22 cellular contexts compared by ENCODE assay signal in genomic region chr2:162182395-162182794, GRCh38. TPM values are rescaled to one million over a fixed set of nuclear protein-coding genes. Genes with fewer than 3 reads are reported as not detected.
DNase-seq lines count a peak whose midpoint lies in the region; ATAC-seq and TF ChIP-seq lines count a peak whose summit lies in the region.
"Had no signal": no experiment of that assay in that cellular context is flagged by ENCODE, and none has a peak within 500 bp of the region (broad histone marks: within the 10 kb centered on the region; RNA-seq: fewer than 3 reads in every experiment).

No MANE protein-coding gene starts in this region.

- no peaks in the 10 kb centered on the region for H4K20me1 ChIP-seq in GM23338 (replicated peaks; ENCODE audit: insufficient read depth)
- no peaks in the 10 kb centered on the region for H4K20me1 ChIP-seq in osteoblast (ENCODE audit: insufficient read depth, low read length)

- H3K79me2 ChIP-seq in GM23338 (replicated peaks; ENCODE audit: insufficient read depth) (no peaks in the 10 kb centered on the region), osteoblast (ENCODE audit: insufficient read depth, low read length) (peaks cover 10% of the 10 kb centered on the region)

- H3K4me2 ChIP-seq in GM23338 (no peak overlapping the region), osteoblast (ENCODE audit: insufficient read depth, low read length) (peak overlapping the region; percentile 21)

- H3K27me3 ChIP-seq in GM23338 (ENCODE audit: insufficient read depth) (no peaks in the 10 kb centered on the region), osteoblast (ENCODE audit: insufficient read depth, low read length) (no peaks in the 10 kb centered on the region)

- H3K27ac Mint-ChIP-seq in GM23338 = 0 out of 2 replicates have a peak overlapping the region, but pooled peaks have one; percentile 2
- H3K27ac Mint-ChIP-seq: CD4-positive, alpha-beta T cell had no signal

- no peak overlapping the region for H3K4me3 ChIP-seq in GM23338
- no peak overlapping the region for H3K4me3 ChIP-seq in osteoblast (ENCODE audit: insufficient read depth, low read length)
- H3K4me3 ChIP-seq in mucosa of descending colon = no peak overlapping the region
- H3K4me3 ChIP-seq: GM12878, GM23248 had no signal

- H3K4me3 Mint-ChIP-seq in GM23338 = no peak overlapping the region
- H3K4me3 Mint-ChIP-seq: CD4-positive, alpha-beta T cell had no signal

- H3K27ac ChIP-seq in GM23338 (ENCODE audit: low read depth) (no peak overlapping the region), osteoblast (ENCODE audit: low read depth, low read length) (no peak overlapping the region)
- H3K27ac ChIP-seq: C4-2B, GM23248 had no signal

- no peaks in the 10 kb centered on the region for H3K9me3 Mint-ChIP-seq in GM23338
- H3K9me3 Mint-ChIP-seq: CD4-positive, alpha-beta T cell had no signal

- DNase-seq in GM23338 (ENCODE audit: low spot score) (no peak), fibroblast of gingiva (ENCODE audit: low read depth) (peak; percentile 69), osteoblast (ENCODE audit: insufficient read length, low spot score, missing footprints) (no peak), DMS153 (lab: John Stamatoyannopoulos, UW) (no peak), DMS 273 treated with DMSO at 0.1 percent for 48 hours (lab: John Stamatoyannopoulos, UW) (no peak), mucosa of descending colon (no peak)
- DNase-seq in activated naive CD4-positive, alpha-beta T cell treated with Interleukin-2 at 50 U/mL for 16 hours = no peak
- DNase-seq: ACHN; AML-193; Caco-2; CD4-positive, alpha-beta T cell; DMS53; DND-41; EL; GM23248; HCEC 1CT had no signal

- no peak overlapping the region for H2AFZ ChIP-seq in GM23338
- no peak overlapping the region for H2AFZ ChIP-seq in osteoblast (ENCODE audit: low read length)
- H2AFZ ChIP-seq: GM23248 had no signal

- H3K9me2 ChIP-seq in GM23338 (ENCODE audit: insufficient read depth) = no peaks in the 10 kb centered on the region

- ATAC-seq in GM23338 = no peak
- ATAC-seq in mucosa of descending colon = no peak

- no peaks in the 10 kb centered on the region for H3K27me3 Mint-ChIP-seq in GM23338 (ENCODE audit: insufficient read depth, low read depth, poor library complexity)

- TF ChIP-seq CTCF in GM23338 (conservative IDR thresholded peaks at IDR 0.05; ENCODE audit: low read depth in 2 of 2) (no peak), osteoblast (IDR thresholded peaks at IDR 0.05; ENCODE audit: extremely low read depth, low read depth, low read length) (no peak), mucosa of descending colon (IDR thresholded peaks at IDR 0.05) (no peak)

- no peaks in the 10 kb centered on the region for H3K9me3 ChIP-seq in osteoblast (ENCODE audit: low read depth, low read length)
- no peaks in the 10 kb centered on the region for H3K9me3 ChIP-seq in mucosa of descending colon
- H3K9me3 ChIP-seq: Caco-2 had no signal

- no peaks in the 10 kb centered on the region for H3K36me3 Mint-ChIP-seq in GM23338 (ENCODE audit: low read depth)

- H3K4me1 Mint-ChIP-seq in GM23338 = peaks cover 14% of the 10 kb centered on the region

- no peaks in the 10 kb centered on the region for H3F3A ChIP-seq in GM23338 (replicated peaks; ENCODE audit: low read depth)

- H3K4me1 ChIP-seq in GM23338 (ENCODE audit: insufficient read depth) (no peaks in the 10 kb centered on the region), osteoblast (ENCODE audit: insufficient read depth, low read length) (no peaks in the 10 kb centered on the region), mucosa of descending colon (ENCODE audit: low read depth) (peaks cover 13% of the 10 kb centered on the region)

- H3K36me3 ChIP-seq in GM23338 (ENCODE audit: insufficient read depth) (no peaks in the 10 kb centered on the region), osteoblast (ENCODE audit: insufficient read depth, low read length) (peaks cover 75% of the 10 kb centered on the region), mucosa of descending colon (ENCODE audit: low read depth) (no peaks in the 10 kb centered on the region)

- intact Hi-C loops in mucosa of descending colon (cut with DNase I, micrococcal nuclease) = no loop called here

TF ChIP-seq in GM23338, 12 proteins besides CTCF, POLR2A, EP300 and RAD21:
- TF ChIP-seq ZNF462 (CRISPR knock-in tag; IDR thresholded peaks at IDR 0.05) (no peak), POLR2AphosphoS5 (IDR thresholded peaks at IDR 0.05; ENCODE audit: low read depth) (no peak), NANOG (IDR thresholded peaks at IDR 0.05; ENCODE audit: borderline replicate concordance) (no peak), CREB1 (CRISPR knock-in tag; IDR thresholded peaks at IDR 0.05; ENCODE audit: low read depth) (no peak), EZH2phosphoT487 (IDR thresholded peaks at IDR 0.05; ENCODE audit: unreplicated experiment) (no peak), ETS1 (IDR thresholded peaks at IDR 0.05) (no peak), STAT1 (IDR thresholded peaks at IDR 0.05; ENCODE audit: unreplicated experiment) (no peak), ZNF114 (CRISPR knock-in tag; IDR thresholded peaks at IDR 0.05) (no peak)

RNA-seq across cellular contexts. Expression of gene GCG, which starts 30.3 kb away (rescaled TPM):
- not detected in 2 replicates for total RNA-seq in GM23338 (2014; rRNA removed; shearing (Covaris generic))
- not detected in 2 replicates for polyA plus RNA-seq in GM23338 (2016; fragmentation: Nextera tagmentation; extraction: Ambion mirVana)
- not detected in 2 replicates for total RNA-seq in osteoblast
- 10 to 100 TPM in 2 of 3 donors, 1 to 10 TPM in 1; 4.1 to 47.4 (median 43.9) TPM for total RNA-seq in mucosa of descending colon
- total RNA-seq: A172; Caco-2; CD4-positive, alpha-beta T cell; G401; GM12878; GM23248; HT-29 had no signal
- polyA plus RNA-seq: BJ, GM12878, GM23248 had no signal
